ENCODE assay signal across 1 cellular context in the genomic region with DNA sequence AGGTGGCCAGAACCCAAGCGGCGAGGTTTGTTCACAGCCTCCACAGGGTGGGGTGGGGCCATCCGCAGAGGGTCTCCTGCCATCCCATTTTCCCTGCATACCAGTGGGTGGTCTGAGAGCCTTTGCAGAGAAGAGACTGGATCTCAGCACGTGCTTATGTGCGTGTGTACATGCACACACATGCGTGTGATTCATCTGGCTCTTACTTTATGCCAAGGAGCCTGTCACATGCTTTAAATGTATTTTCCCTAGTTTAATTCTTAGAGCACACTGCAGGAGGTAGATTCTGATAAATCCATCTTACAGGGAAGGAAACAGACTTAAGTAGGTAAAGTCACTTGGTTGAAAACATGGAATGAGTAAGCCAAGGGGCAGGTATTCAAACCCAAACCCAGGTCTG.
TF ChIP-seq lines count a peak whose summit lies in the region.

No MANE protein-coding gene starts in this region.

TF ChIP-seq in WTC11, 78 proteins besides CTCF, POLR2A, EP300 and RAD21 (continued from another document):
- TF ChIP-seq, protein P1, sequence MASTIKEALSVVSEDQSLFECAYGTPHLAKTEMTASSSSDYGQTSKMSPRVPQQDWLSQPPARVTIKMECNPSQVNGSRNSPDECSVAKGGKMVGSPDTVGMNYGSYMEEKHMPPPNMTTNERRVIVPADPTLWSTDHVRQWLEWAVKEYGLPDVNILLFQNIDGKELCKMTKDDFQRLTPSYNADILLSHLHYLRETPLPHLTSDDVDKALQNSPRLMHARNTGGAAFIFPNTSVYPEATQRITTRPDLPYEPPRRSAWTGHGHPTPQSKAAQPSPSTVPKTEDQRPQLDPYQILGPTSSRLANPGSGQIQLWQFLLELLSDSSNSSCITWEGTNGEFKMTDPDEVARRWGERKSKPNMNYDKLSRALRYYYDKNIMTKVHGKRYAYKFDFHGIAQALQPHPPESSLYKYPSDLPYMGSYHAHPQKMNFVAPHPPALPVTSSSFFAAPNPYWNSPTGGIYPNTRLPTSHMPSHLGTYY (CRISPR knock-in tag; IDR thresholded peaks at IDR 0.05): no peak
- TF ChIP-seq ELF4 (CRISPR knock-in tag; IDR thresholded peaks at IDR 0.05; ENCODE audit: low read depth): no peak
